23 cellular contexts compared by ENCODE assay signal in genomic region chr4:17859793-17860406, GRCh38. TPM values are rescaled to one million over a fixed set of nuclear protein-coding genes. Genes with fewer than 3 reads are reported as not detected.
DNase-seq lines count a peak whose midpoint lies in the region; ATAC-seq, FAIRE-seq and TF ChIP-seq lines count a peak whose summit lies in the region.
"Had no signal": no experiment of that assay in that cellular context is flagged by ENCODE, and none has a peak within 500 bp of the region (broad histone marks: within the 10 kb centered on the region; RNA-seq: fewer than 3 reads in every experiment).

No MANE protein-coding gene starts in this region.

- peaks cover 27% of the 10 kb centered on the region for H3K9me3 Mint-ChIP-seq in GM23338

- no peaks in the 10 kb centered on the region for H3K27me3 Mint-ChIP-seq in GM23338 (ENCODE audit: insufficient read depth, low read depth, poor library complexity)
- H3K27me3 Mint-ChIP-seq: CD4-positive, alpha-beta memory T cell; CD4-positive, CD25-positive, alpha-beta regulatory T cell; CD8-positive, alpha-beta memory T cell had no signal

- H3K27ac Mint-ChIP-seq in GM23338 = no peak overlapping the region
- H3K27ac Mint-ChIP-seq: CD14-positive monocyte; CD4-positive, alpha-beta memory T cell; CD8-positive, alpha-beta memory T cell had no signal

- no peak overlapping the region for H3K9ac ChIP-seq in HepG2 (ENCODE audit: insufficient read depth, low read depth, low read length)
- H3K9ac ChIP-seq: BLaER1 had no signal

- no peak for DNase-seq in GM12891 (ENCODE audit: insufficient read length, low spot score)
- DNase-seq in HepG2 (ENCODE audit: low spot score) = peak; percentile 41
- no peak for DNase-seq in right lobe of liver
- no peak for DNase-seq in GM23338 (ENCODE audit: low spot score)
- DNase-seq in SKM-1 treated with dmso at 0.1 percent for 144 hours (lab: John Stamatoyannopoulos, UW; ENCODE audit: unreplicated experiment) = no peak
- DNase-seq: 8988T; ACHN; BE2C; C1 segment of cervical spinal cord; CD4-positive, alpha-beta memory T cell; CD4-positive, CD25-positive, alpha-beta regulatory T cell; CD8-positive, alpha-beta memory T cell; COR-L47; DMS79 treated with DMSO at 0.1 percent for 48 hours; GF-D8 had no signal

- in situ Hi-C loops in HepG2 (cut with HindIII; ENCODE audit: extremely low pct_ligation_motif_present, low pct_unique_long_range_greater_than_20kb) = no loop called here

- ATAC-seq in HepG2 = peak; percentile 72
- peak in 3 of 4 donors; percentile 21 to 73 (median 66) for ATAC-seq in right lobe of liver
- no peak for ATAC-seq in GM18870 (IDR thresholded peaks at IDR 0.05; ENCODE audit: unreplicated experiment)
- no peak for ATAC-seq in GM23338

- POLR2A ChIA-PET in HepG2 (lab: Yijun Ruan, JAX) = no interaction called here

- no peak for TF ChIP-seq POLR2A in GM12891 (IDR thresholded peaks at IDR 0.05; ENCODE audit: low read depth, low read length)
- TF ChIP-seq POLR2A in HepG2 (IDR thresholded peaks at IDR 0.05; ENCODE audit: insufficient read depth in 1 of 2, low read depth in 2 of 2, low read length in 2 of 2) = no peak
- TF ChIP-seq POLR2A in right lobe of liver (IDR thresholded peaks at IDR 0.05) = no peak

- H3K4me3 Mint-ChIP-seq in GM23338 = no peak overlapping the region
- H3K4me3 Mint-ChIP-seq: CD14-positive monocyte; CD4-positive, alpha-beta memory T cell; CD4-positive, CD25-positive, alpha-beta regulatory T cell; CD8-positive, alpha-beta memory T cell had no signal

- H3F3A ChIP-seq in GM23338 (replicated peaks; ENCODE audit: low read depth) = no peaks in the 10 kb centered on the region

- peaks cover 18% of the 10 kb centered on the region for H3K4me1 ChIP-seq in HepG2 (ENCODE audit: insufficient read depth, low read length)
- peaks cover 0 to 4% (median 0%) of the 10 kb centered on the region in 4 donors for H3K4me1 ChIP-seq in right lobe of liver
- H3K4me1 ChIP-seq in GM23338 (ENCODE audit: insufficient read depth) = no peaks in the 10 kb centered on the region
- H3K4me1 ChIP-seq: BLaER1 had no signal

- H3K79me2 ChIP-seq in HepG2 (ENCODE audit: insufficient read depth, low read length) = no peaks in the 10 kb centered on the region
- no peaks in the 10 kb centered on the region for H3K79me2 ChIP-seq in GM23338 (replicated peaks; ENCODE audit: insufficient read depth)

- TF ChIP-seq RAD21 in HepG2 (CRISPR knock-in tag; IDR thresholded peaks at IDR 0.05) = no peak

- intact Hi-C loops in HepG2 (cut with micrococcal nuclease; ENCODE audit: unreplicated experiment) = no loop called here
- intact Hi-C loops in right lobe of liver (cut with DNase I) = no loop called here

- BruUV-seq in HepG2 (replicated peaks; lab: Mats Ljungman, UMichigan) = no TSS peak

- no peak overlapping the region for H3K4me3 ChIP-seq in HepG2 (replicated peaks in 1 of 3; ENCODE audit: insufficient read depth in 1 of 3, low read depth in 2 of 3, low read length in 3 of 3)
- no peak overlapping the region for H3K4me3 ChIP-seq in right lobe of liver
- no peak overlapping the region for H3K4me3 ChIP-seq in GM23338
- H3K4me3 ChIP-seq: BLaER1 had no signal

- CTCF ChIA-PET in HepG2 (lab: Yijun Ruan, JAX; ENCODE audit: low intra/inter-chr PET ratio, low total read pairs) = no interaction called here

- H3K27ac ChIP-seq in HepG2 (ENCODE audit: extremely low read length, insufficient read depth, low read length) (no peak overlapping the region), right lobe of liver (peak overlapping the region in 1 of 3 donors; percentile 27), GM23338 (ENCODE audit: low read depth) (no peak overlapping the region)
- H3K27ac ChIP-seq: BLaER1 had no signal

- peaks cover 6% of the 10 kb centered on the region; the same call in 1 of the 2 replicates for H3K9me2 ChIP-seq in GM23338 (ENCODE audit: insufficient read depth)

- H3K4me2 ChIP-seq in HepG2 (ENCODE audit: low read depth, low read length) (no peak overlapping the region), GM23338 (no peak overlapping the region)
- H3K4me2 ChIP-seq: BLaER1 had no signal

- H3K4me1 Mint-ChIP-seq in GM23338 = no peaks in the 10 kb centered on the region
- H3K4me1 Mint-ChIP-seq: CD14-positive monocyte; CD4-positive, alpha-beta memory T cell; CD4-positive, CD25-positive, alpha-beta regulatory T cell; CD8-positive, alpha-beta memory T cell had no signal

- H2AFZ ChIP-seq in HepG2 (ENCODE audit: low read length) (no peak overlapping the region), GM23338 (no peak overlapping the region)

- H4K20me1 ChIP-seq in HepG2 (ENCODE audit: insufficient read depth, low read length) = no peaks in the 10 kb centered on the region
- no peaks in the 10 kb centered on the region for H4K20me1 ChIP-seq in GM23338 (replicated peaks; ENCODE audit: insufficient read depth)
- H4K20me1 ChIP-seq: BLaER1 had no signal

- peaks cover 17% of the 10 kb centered on the region for H3K9me3 ChIP-seq in HepG2 (ENCODE audit: low read length)
- no peaks in the 10 kb centered on the region for H3K9me3 ChIP-seq in right lobe of liver
- H3K9me3 ChIP-seq: BE2C had no signal

- 69% methylated on average over 5 of the region's 5 CpGs for WGBS in HepG2 (ENCODE audit: low lambda C conversion rate)
- 42% methylated on average over 5 of the region's 5 CpGs for WGBS in right lobe of liver (ENCODE audit: insufficient coverage, low coverage, low lambda C conversion rate, missing lambda C conversion rate)

- no peak for TF ChIP-seq CTCF in HepG2 (CRISPR knock-in tag; IDR thresholded peaks at IDR 0.05)
- no peak for TF ChIP-seq CTCF in right lobe of liver (IDR thresholded peaks at IDR 0.05)
- no peak for TF ChIP-seq CTCF in GM23338 (conservative IDR thresholded peaks at IDR 0.05; ENCODE audit: low read depth in 2 of 2)

- H3K27me3 ChIP-seq in HepG2 (ENCODE audit: control insufficient read depth in 1 of 2, insufficient read depth in 2 of 2, low read length in 2 of 2) = no peaks in the 10 kb centered on the region
- no peaks in the 10 kb centered on the region for H3K27me3 ChIP-seq in right lobe of liver
- H3K27me3 ChIP-seq in GM23338 (ENCODE audit: insufficient read depth) = no peaks in the 10 kb centered on the region
- H3K27me3 ChIP-seq: BE2C, BLaER1 had no signal

- peak in 1 of 2 experiments; percentile 30; a peak in 2 of 4 replicates for TF ChIP-seq EP300 in HepG2 (IDR thresholded peaks at IDR 0.05; ENCODE audit: low read depth in 2 of 2, low read length in 2 of 2)
- TF ChIP-seq EP300 in HepG2 (CRISPR knock-in tag; IDR thresholded peaks at IDR 0.05; ENCODE audit: borderline replicate concordance) = no peak

- peaks cover 29% of the 10 kb centered on the region for H3K36me3 Mint-ChIP-seq in GM23338 (ENCODE audit: low read depth)

- H3K36me3 ChIP-seq in HepG2 (replicated peaks in 1 of 2; ENCODE audit: control insufficient read depth in 1 of 2, insufficient read depth in 2 of 2, low read length in 2 of 2) = no peaks in the 10 kb centered on the region
- H3K36me3 ChIP-seq in right lobe of liver = no peaks in the 10 kb centered on the region
- peaks cover 10% of the 10 kb centered on the region; the same call in 1 of the 2 replicates for H3K36me3 ChIP-seq in GM23338 (ENCODE audit: insufficient read depth)
- H3K36me3 ChIP-seq: BE2C had no signal

- FAIRE-seq in GM12891 (lab: Jason Lieb, UNC) (peak; percentile 13), HepG2 (lab: Jason Lieb, UNC) (no peak)
- FAIRE-seq: A204.1, G401.6, GM12892, GM18507, GM19239 had no signal

RNA-seq across cellular contexts. Expression of gene NCAPG, which starts 49.1 kb away (rescaled TPM):
- 20.8 TPM for polyA plus RNA-seq in GM12891 (2012; ENCODE audit: low read depth, missing spikeins)
- total RNA-seq in HepG2 (2016; rRNA removed; fragmentation: Illumina TruSeq; extraction: Trizol) (61.9 and 108 TPM in 2 replicates), right lobe of liver (1 to 10 TPM in 3 of 6 experiments, under 1 TPM in 2, not detected in 1; 0.44 to 2.5 (median 1.3) TPM)
- total RNA-seq in HepG2 (2016; cell fraction: cytosol; rRNA removed; fragmentation: Illumina TruSeq; extraction: Trizol; ENCODE audit: low read depth) = 4.9 and 7.7 TPM in 2 replicates
- total RNA-seq in HepG2 (2016; cell fraction: insoluble cytoplasmic fraction; rRNA removed; fragmentation: Illumina TruSeq; extraction: Trizol) = 64.8 and 104 TPM in 2 replicates
- total RNA-seq in HepG2 (2016; cell fraction: membrane; rRNA removed; fragmentation: Illumina TruSeq; extraction: Trizol) = 12.6 and 18.7 TPM in 2 replicates
- 52.9 and 64.2 TPM in 2 replicates for total RNA-seq in HepG2 (2016; cell fraction: nucleus; rRNA removed; fragmentation: Illumina TruSeq; extraction: Trizol)
- polyA plus RNA-seq in HepG2 (2011; rRNA removed) (8.1 and 14.8 TPM in 2 replicates), GM23338 (2016; fragmentation: Nextera tagmentation; extraction: Ambion mirVana) (18.7 and 24.4 TPM in 2 replicates)
- polyA plus RNA-seq in HepG2 (2011; cell fraction: cytosol; rRNA removed) = 5.0 and 5.3 TPM in 2 replicates
- 6.4 and 6.5 TPM in 2 replicates for polyA plus RNA-seq in HepG2 (2011; cell fraction: nucleus; rRNA removed)
- polyA plus RNA-seq in HepG2 (2012) = 6.4 and 16.4 TPM in 2 replicates
- polyA plus RNA-seq in HepG2 (2016; cell fraction: cytosol; fragmentation: Illumina TruSeq; extraction: Trizol; ENCODE audit: low read depth) = 1.6 and 2.1 TPM in 2 replicates
- 63.0 and 65.6 TPM in 2 replicates for polyA plus RNA-seq in HepG2 (2016; cell fraction: insoluble cytoplasmic fraction; fragmentation: Illumina TruSeq; extraction: Trizol; ENCODE audit: low read depth)
- 3.4 and 4.5 TPM in 2 replicates for polyA plus RNA-seq in HepG2 (2016; cell fraction: membrane; fragmentation: Illumina TruSeq; extraction: Trizol; ENCODE audit: low read depth)
- 38.6 and 39.2 TPM in 2 replicates for polyA plus RNA-seq in HepG2 (2016; cell fraction: nucleus; fragmentation: Illumina TruSeq; extraction: Trizol; ENCODE audit: insufficient read depth, low read depth)
- polyA minus RNA-seq in HepG2 (2011; rRNA and poly(A)+ RNA removed; ENCODE audit: low replicate concordance) = 5.1 and 25.2 TPM in 2 replicates
- polyA minus RNA-seq in HepG2 (2011; cell fraction: cytosol; rRNA and poly(A)+ RNA removed) = 8.3 and 13.0 TPM in 2 replicates
- 27.6 and 52.7 TPM in 2 replicates for polyA minus RNA-seq in HepG2 (2011; cell fraction: nucleus; rRNA and poly(A)+ RNA removed)
- 40.9 and 45.8 TPM in 2 replicates for total RNA-seq in GM23338 (2014; rRNA removed; shearing (Covaris generic))
- polyA plus RNA-seq: CD14-positive monocyte had no signal

RNA-seq across cellular contexts. Expression of gene DCAF16, which starts 49.3 kb away (rescaled TPM):
- 12.1 TPM for polyA plus RNA-seq in GM12891 (2012; ENCODE audit: low read depth, missing spikeins)
- total RNA-seq in HepG2 (2016; rRNA removed; fragmentation: Illumina TruSeq; extraction: Trizol) = 41.9 and 46.1 TPM in 2 replicates
- 6.3 and 8.7 TPM in 2 replicates for total RNA-seq in HepG2 (2016; cell fraction: cytosol; rRNA removed; fragmentation: Illumina TruSeq; extraction: Trizol; ENCODE audit: low read depth)
- total RNA-seq in HepG2 (2016; cell fraction: insoluble cytoplasmic fraction; rRNA removed; fragmentation: Illumina TruSeq; extraction: Trizol) = 39.7 and 43.1 TPM in 2 replicates
- 20.5 and 24.7 TPM in 2 replicates for total RNA-seq in HepG2 (2016; cell fraction: membrane; rRNA removed; fragmentation: Illumina TruSeq; extraction: Trizol)
- 46.6 and 56.2 TPM in 2 replicates for total RNA-seq in HepG2 (2016; cell fraction: nucleus; rRNA removed; fragmentation: Illumina TruSeq; extraction: Trizol)
- 34.1 and 37.5 TPM in 2 replicates for polyA plus RNA-seq in HepG2 (2011; rRNA removed)
- polyA plus RNA-seq in HepG2 (2011; cell fraction: cytosol; rRNA removed) = 18.9 and 23.2 TPM in 2 replicates
- polyA plus RNA-seq in HepG2 (2011; cell fraction: nucleus; rRNA removed) = 33.7 and 34.5 TPM in 2 replicates
- 22.8 and 28.5 TPM in 2 replicates for polyA plus RNA-seq in HepG2 (2012)
- 3.6 and 4.4 TPM in 2 replicates for polyA plus RNA-seq in HepG2 (2016; cell fraction: cytosol; fragmentation: Illumina TruSeq; extraction: Trizol; ENCODE audit: low read depth)
- polyA plus RNA-seq in HepG2 (2016; cell fraction: insoluble cytoplasmic fraction; fragmentation: Illumina TruSeq; extraction: Trizol; ENCODE audit: low read depth) = 29.4 and 30.0 TPM in 2 replicates
- polyA plus RNA-seq in HepG2 (2016; cell fraction: membrane; fragmentation: Illumina TruSeq; extraction: Trizol; ENCODE audit: low read depth) = 8.0 and 8.8 TPM in 2 replicates
- 66.0 and 78.7 TPM in 2 replicates for polyA plus RNA-seq in HepG2 (2016; cell fraction: nucleus; fragmentation: Illumina TruSeq; extraction: Trizol; ENCODE audit: insufficient read depth, low read depth)
- polyA minus RNA-seq in HepG2 (2011; rRNA and poly(A)+ RNA removed; ENCODE audit: low replicate concordance) = 21.4 and 27.9 TPM in 2 replicates
- 32.0 and 35.8 TPM in 2 replicates for polyA minus RNA-seq in HepG2 (2011; cell fraction: cytosol; rRNA and poly(A)+ RNA removed)
- polyA minus RNA-seq in HepG2 (2011; cell fraction: nucleus; rRNA and poly(A)+ RNA removed) = 67.1 and 71.6 TPM in 2 replicates
- total RNA-seq in right lobe of liver = 1 to 10 TPM; 4.2 to 7.9 (median 5.6) TPM
- 42.8 and 46.3 TPM in 2 replicates for total RNA-seq in GM23338 (2014; rRNA removed; shearing (Covaris generic))
- polyA plus RNA-seq in GM23338 (2016; fragmentation: Nextera tagmentation; extraction: Ambion mirVana) = 26.5 and 28.7 TPM in 2 replicates

Comparison
In these comparisons a context has a peak if more than half of its experiments do, and no peak if none do; other contexts are left out.
1. ATAC-seq: peak in HepG2 (single experiment) and right lobe of liver (3 of 4); none in GM18870 (single experiment) and GM23338 (single experiment).